Comparison of ENCODE assay signal across 26 cellular contexts in the genomic region with DNA sequence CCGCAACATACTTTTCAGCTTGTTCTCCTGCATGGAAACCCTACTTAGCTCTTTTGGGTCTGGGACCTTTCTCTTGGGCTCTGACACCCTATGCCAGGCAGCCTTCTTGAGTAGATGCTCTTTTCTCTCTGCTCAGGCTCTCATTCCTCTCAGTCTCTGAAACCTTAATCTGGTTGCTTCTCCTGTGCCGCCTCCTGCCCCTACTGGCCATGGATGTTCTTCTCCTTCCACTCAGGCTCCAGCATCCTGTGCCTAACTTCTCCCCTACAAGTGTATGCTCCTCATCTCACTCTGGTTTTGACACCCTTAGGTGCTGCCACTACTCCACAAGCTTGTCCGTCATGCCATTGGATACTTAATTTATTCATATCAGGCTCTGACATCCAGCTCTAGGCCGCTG. TPM values are rescaled to one million over a fixed set of nuclear protein-coding genes. Genes with fewer than 3 reads are reported as not detected.
DNase-seq lines count a peak whose midpoint lies in the region; ATAC-seq, FAIRE-seq and TF ChIP-seq lines count a peak whose summit lies in the region.
"Had no signal": no experiment of that assay in that cellular context is flagged by ENCODE, and none has a peak within 500 bp of the region (broad histone marks: within the 10 kb centered on the region; RNA-seq: fewer than 3 reads in every experiment).

No MANE protein-coding gene starts in this region.

- intact Hi-C loops in HepG2 (cut with micrococcal nuclease; ENCODE audit: unreplicated experiment) = no loop called here
- intact Hi-C loops in right lobe of liver (cut with DNase I) = no loop called here
- intact Hi-C loops in dendritic cell treated with granulocyte-macrophage colony-stimulating factor and Interleukin-4, amounts not matched to agents 40 ng/mL and 50 ng/mL, for 4 days (cut with micrococcal nuclease) = no loop called here
- intact Hi-C loops in upper lobe of right lung (cut with DNase I) = no loop called here

- H3K36me3 Mint-ChIP-seq in dendritic cell treated with granulocyte-macrophage colony-stimulating factor and Interleukin-4, amounts not matched to agents 40 ng/mL and 50 ng/mL, for 4 days (ENCODE audit: low read depth) = peaks cover 5% of the 10 kb centered on the region
- H3K36me3 Mint-ChIP-seq in T-helper 2 cell treated with Interferon-gamma antibody and Interleukin-4, amounts not matched to agents 5 μg/mL and 100 μg/mL, for 36 hours (ENCODE audit: low read depth) = peaks cover 11% of the 10 kb centered on the region

- H3K4me3 Mint-ChIP-seq in dendritic cell treated with granulocyte-macrophage colony-stimulating factor and Interleukin-4, amounts not matched to agents 40 ng/mL and 50 ng/mL, for 4 days = no peak overlapping the region
- no peak overlapping the region for H3K4me3 Mint-ChIP-seq in T-helper 2 cell treated with Interferon-gamma antibody and Interleukin-4, amounts not matched to agents 5 μg/mL and 100 μg/mL, for 36 hours

- in situ Hi-C loops in HepG2 (cut with HindIII; ENCODE audit: extremely low pct_ligation_motif_present, low pct_unique_long_range_greater_than_20kb) = no loop called here

- H3K9me3 Mint-ChIP-seq in dendritic cell treated with granulocyte-macrophage colony-stimulating factor and Interleukin-4, amounts not matched to agents 40 ng/mL and 50 ng/mL, for 4 days = no peaks in the 10 kb centered on the region
- no peaks in the 10 kb centered on the region for H3K9me3 Mint-ChIP-seq in T-helper 2 cell treated with Interferon-gamma antibody and Interleukin-4, amounts not matched to agents 5 μg/mL and 100 μg/mL, for 36 hours

- H3K36me3 ChIP-seq in HepG2 (replicated peaks in 1 of 2; ENCODE audit: control insufficient read depth in 1 of 2, insufficient read depth in 2 of 2, low read length in 2 of 2) (no peaks in the 10 kb centered on the region), right lobe of liver (no peaks in the 10 kb centered on the region), upper lobe of right lung (no peaks in the 10 kb centered on the region)

- H4K20me1 ChIP-seq in HepG2 (ENCODE audit: insufficient read depth, low read length) = no peaks in the 10 kb centered on the region

- peak overlapping the region; percentile 6 for H3K27ac Mint-ChIP-seq in dendritic cell treated with granulocyte-macrophage colony-stimulating factor and Interleukin-4, amounts not matched to agents 40 ng/mL and 50 ng/mL, for 4 days
- no peak overlapping the region for H3K27ac Mint-ChIP-seq in T-helper 2 cell treated with Interferon-gamma antibody and Interleukin-4, amounts not matched to agents 5 μg/mL and 100 μg/mL, for 36 hours

- no peaks in the 10 kb centered on the region for H3K27me3 Mint-ChIP-seq in dendritic cell treated with granulocyte-macrophage colony-stimulating factor and Interleukin-4, amounts not matched to agents 40 ng/mL and 50 ng/mL, for 4 days
- H3K27me3 Mint-ChIP-seq in T-helper 2 cell treated with Interferon-gamma antibody and Interleukin-4, amounts not matched to agents 5 μg/mL and 100 μg/mL, for 36 hours (ENCODE audit: low read depth) = no peaks in the 10 kb centered on the region
- H3K27me3 Mint-ChIP-seq: CD4-positive, CD25-positive, alpha-beta regulatory T cell had no signal

- WGBS in HepG2 (ENCODE audit: low lambda C conversion rate) = 96% methylated on average over 4 of the region's 4 CpGs
- 84% methylated on average over 3 of the region's 4 CpGs for WGBS in right lobe of liver (ENCODE audit: insufficient coverage, low coverage, low lambda C conversion rate, missing lambda C conversion rate)

- H2AFZ ChIP-seq in HepG2 (ENCODE audit: low read length) = no peak overlapping the region

- H3K27ac ChIP-seq in HepG2 (ENCODE audit: extremely low read length, insufficient read depth, low read length) = no peak overlapping the region
- no peak overlapping the region for H3K27ac ChIP-seq in right lobe of liver
- H3K27ac ChIP-seq in upper lobe of right lung = no peak overlapping the region

- no peak overlapping the region for H3K9ac ChIP-seq in HepG2 (ENCODE audit: insufficient read depth, low read depth, low read length)

- TF ChIP-seq EP300 in HepG2 (IDR thresholded peaks at IDR 0.05; ENCODE audit: low read depth in 2 of 2, low read length in 2 of 2) (no peak), HepG2 (CRISPR knock-in tag; IDR thresholded peaks at IDR 0.05; ENCODE audit: borderline replicate concordance) (no peak)

- H3K4me3 ChIP-seq in HepG2 (replicated peaks in 1 of 3; ENCODE audit: insufficient read depth in 1 of 3, low read depth in 2 of 3, low read length in 3 of 3) = no peak overlapping the region
- no peak overlapping the region for H3K4me3 ChIP-seq in right lobe of liver
- H3K4me3 ChIP-seq in upper lobe of right lung = no peak overlapping the region
- H3K4me3 ChIP-seq: SK-N-MC had no signal

- H3K79me2 ChIP-seq in HepG2 (ENCODE audit: insufficient read depth, low read length) = peaks cover 2% of the 10 kb centered on the region

- ATAC-seq in HepG2 (peak; percentile 66), right lobe of liver (no peak), upper lobe of right lung (peak; percentile 14)
- ATAC-seq: HCT116 had no signal

- no peak for TF ChIP-seq CTCF in HepG2 (CRISPR knock-in tag; IDR thresholded peaks at IDR 0.05)
- no peak for TF ChIP-seq CTCF in right lobe of liver (IDR thresholded peaks at IDR 0.05)
- TF ChIP-seq CTCF in upper lobe of right lung (IDR thresholded peaks at IDR 0.05) = no peak

- H3K9me3 ChIP-seq in HepG2 (ENCODE audit: low read length) (no peaks in the 10 kb centered on the region), right lobe of liver (no peaks in the 10 kb centered on the region), upper lobe of right lung (no peaks in the 10 kb centered on the region)

- TF ChIP-seq POLR2A in HepG2 (IDR thresholded peaks at IDR 0.05; ENCODE audit: insufficient read depth in 1 of 2, low read depth in 2 of 2, low read length in 2 of 2) = no peak
- TF ChIP-seq POLR2A in right lobe of liver (IDR thresholded peaks at IDR 0.05) = no peak

- CTCF ChIA-PET in HepG2 (lab: Yijun Ruan, JAX; ENCODE audit: low intra/inter-chr PET ratio, low total read pairs) = no interaction called here

- no peak for DNase-seq in HepG2 (ENCODE audit: low spot score)
- no peak for DNase-seq in right lobe of liver
- peak; percentile 13 for DNase-seq in iPS-NIHi11 (ENCODE audit: low spot score)
- no peak for DNase-seq in upper lobe of right lung
- no peak for DNase-seq in DMS79 (lab: John Stamatoyannopoulos, UW)
- DNase-seq in SKM-1 treated with dmso at 0.1 percent for 144 hours (lab: John Stamatoyannopoulos, UW; ENCODE audit: unreplicated experiment) = no peak
- DNase-seq in T-helper 2 cell treated with Interferon-gamma antibody and Interleukin-4, amounts not matched to agents 5 μg/mL and 100 μg/mL, for 36 hours (ENCODE audit: low spot score) = no peak
- DNase-seq: 8988T; ACHN; CD4-positive, CD25-positive, alpha-beta regulatory T cell; GOT3; Karpas-422; NCI-H1092; NCI-H1417 treated with DMSO at 0.1 percent for 48 hours; NCI-H1694 treated with DMSO at 0.1 percent for 48 hours; NCI-H2081; NCI-H2227 treated with DMSO at 0.1 percent for 48 hours; NCI-H510A treated with DMSO at 0.1 percent for 48 hours; SIG-M5; SW 1271 had no signal

- POLR2A ChIA-PET in HepG2 (lab: Yijun Ruan, JAX) = no interaction called here

- H3K27me3 ChIP-seq in HepG2 (ENCODE audit: control insufficient read depth in 1 of 2, insufficient read depth in 2 of 2, low read length in 2 of 2) (no peaks in the 10 kb centered on the region), right lobe of liver (no peaks in the 10 kb centered on the region), upper lobe of right lung (no peaks in the 10 kb centered on the region)

- peaks cover 43% of the 10 kb centered on the region for H3K4me1 Mint-ChIP-seq in dendritic cell treated with granulocyte-macrophage colony-stimulating factor and Interleukin-4, amounts not matched to agents 40 ng/mL and 50 ng/mL, for 4 days (ENCODE audit: low read depth)
- peaks cover 9% of the 10 kb centered on the region for H3K4me1 Mint-ChIP-seq in T-helper 2 cell treated with Interferon-gamma antibody and Interleukin-4, amounts not matched to agents 5 μg/mL and 100 μg/mL, for 36 hours (ENCODE audit: low read depth)

- FAIRE-seq in HepG2 (lab: Jason Lieb, UNC) = no peak
- FAIRE-seq: GM12891, GM19239, RCC 7860 had no signal

- no peak overlapping the region for H3K4me2 ChIP-seq in HepG2 (ENCODE audit: low read depth, low read length)

- no TSS peak for BruUV-seq in HepG2 (replicated peaks; lab: Mats Ljungman, UMichigan)

- TF ChIP-seq RAD21 in HepG2 (CRISPR knock-in tag; IDR thresholded peaks at IDR 0.05) = no peak

- H3K4me1 ChIP-seq in HepG2 (ENCODE audit: insufficient read depth, low read length) = no peaks in the 10 kb centered on the region
- H3K4me1 ChIP-seq in right lobe of liver = no peaks in the 10 kb centered on the region
- peaks cover 17% of the 10 kb centered on the region for H3K4me1 ChIP-seq in upper lobe of right lung

RNA-seq across cellular contexts. Expression of a gene that starts 15.2 kb away (rescaled TPM):
- total RNA-seq in HepG2 (2016; rRNA removed; fragmentation: Illumina TruSeq; extraction: Trizol) (25.3 and 27.7 TPM in 2 replicates), right lobe of liver (10 to 100 TPM; 29.1 to 42.1 (median 36.9) TPM), upper lobe of right lung (80.0 TPM)
- 2.5 and 2.6 TPM in 2 replicates for total RNA-seq in HepG2 (2016; cell fraction: cytosol; rRNA removed; fragmentation: Illumina TruSeq; extraction: Trizol; ENCODE audit: low read depth)
- 24.4 and 28.7 TPM in 2 replicates for total RNA-seq in HepG2 (2016; cell fraction: insoluble cytoplasmic fraction; rRNA removed; fragmentation: Illumina TruSeq; extraction: Trizol)
- 6.8 and 7.9 TPM in 2 replicates for total RNA-seq in HepG2 (2016; cell fraction: membrane; rRNA removed; fragmentation: Illumina TruSeq; extraction: Trizol)
- total RNA-seq in HepG2 (2016; cell fraction: nucleus; rRNA removed; fragmentation: Illumina TruSeq; extraction: Trizol) = 73.9 and 78.1 TPM in 2 replicates
- 30.5 and 33.1 TPM in 2 replicates for polyA plus RNA-seq in HepG2 (2011; rRNA removed)
- polyA plus RNA-seq in HepG2 (2011; cell fraction: cytosol; rRNA removed) = 11.8 and 19.8 TPM in 2 replicates
- polyA plus RNA-seq in HepG2 (2011; cell fraction: nucleus; rRNA removed) = 39.5 and 41.7 TPM in 2 replicates
- 24.5 and 26.4 TPM in 2 replicates for polyA plus RNA-seq in HepG2 (2012)
- 0.38 and 0.60 TPM in 2 replicates for polyA plus RNA-seq in HepG2 (2016; cell fraction: cytosol; fragmentation: Illumina TruSeq; extraction: Trizol; ENCODE audit: low read depth)
- 10.3 and 12.0 TPM in 2 replicates for polyA plus RNA-seq in HepG2 (2016; cell fraction: insoluble cytoplasmic fraction; fragmentation: Illumina TruSeq; extraction: Trizol; ENCODE audit: low read depth)
- 0.87 and 1.0 TPM in 2 replicates for polyA plus RNA-seq in HepG2 (2016; cell fraction: membrane; fragmentation: Illumina TruSeq; extraction: Trizol; ENCODE audit: low read depth)
- 42.9 and 51.9 TPM in 2 replicates for polyA plus RNA-seq in HepG2 (2016; cell fraction: nucleus; fragmentation: Illumina TruSeq; extraction: Trizol; ENCODE audit: insufficient read depth, low read depth)
- 57.6 and 127 TPM in 2 replicates for polyA minus RNA-seq in HepG2 (2011; rRNA and poly(A)+ RNA removed; ENCODE audit: low replicate concordance)
- 58.7 and 79.2 TPM in 2 replicates for polyA minus RNA-seq in HepG2 (2011; cell fraction: cytosol; rRNA and poly(A)+ RNA removed)
- polyA minus RNA-seq in HepG2 (2011; cell fraction: nucleus; rRNA and poly(A)+ RNA removed) = 342 and 404 TPM in 2 replicates

Comparison
In these comparisons a context has a peak if more than half of its experiments do, and no peak if none do; other contexts are left out.
1. ATAC-seq: peak in HepG2 (single experiment) and upper lobe of right lung (single experiment); none in right lobe of liver (0 of 4).